18 cellular contexts compared by ENCODE assay signal in genomic region chr1:197448390-197448789, GRCh38.
DNase-seq lines count a peak whose midpoint lies in the region; ATAC-seq and TF ChIP-seq lines count a peak whose summit lies in the region.
"Had no signal": no experiment of that assay in that cellular context is flagged by ENCODE, and none has a peak within 500 bp of the region (broad histone marks: within the 10 kb centered on the region; RNA-seq: fewer than 3 reads in every experiment).

No MANE protein-coding gene starts in this region.

- no peaks in the 10 kb centered on the region for H3K27me3 Mint-ChIP-seq in osteocyte (ENCODE audit: unreplicated experiment)

- H3K4me2 ChIP-seq in Loucy (ENCODE audit: low read depth, low read length, poor library complexity, severe bottlenecking) (no peak overlapping the region), mesendoderm (ENCODE audit: low read length) (no peak overlapping the region)
- H3K4me2 ChIP-seq: A549, KMS-11 had no signal

- H3K4ac ChIP-seq in mesendoderm (ENCODE audit: low read depth, low read length), result no peak overlapping the region

- H3K27ac ChIP-seq in mesendoderm (ENCODE audit: low read depth, low read length), result no peak overlapping the region
- H3K27ac ChIP-seq: 22Rv1, A549, C4-2B, KMS-11 had no signal

- H3K9me3 ChIP-seq in Loucy (ENCODE audit: insufficient read depth, low read depth, low read length), result no peaks in the 10 kb centered on the region
- H3K9me3 ChIP-seq: A549, Caco-2 had no signal

- H2AFZ ChIP-seq in Loucy (ENCODE audit: low read length), result 0 out of 2 replicates have a peak overlapping the region, but pooled peaks have one; percentile 41

- no peak overlapping the region for H2BK5ac ChIP-seq in mesendoderm (ENCODE audit: low read length)

- no peaks in the 10 kb centered on the region for H3K79me1 ChIP-seq in mesendoderm (ENCODE audit: low read length)

- H3K4me3 ChIP-seq in Loucy (ENCODE audit: low read length, poor library complexity, severe bottlenecking) (no peak overlapping the region), mesendoderm (ENCODE audit: low read length) (no peak overlapping the region)
- H3K4me3 ChIP-seq: A549 had no signal

- H3K4me1 ChIP-seq in Loucy (ENCODE audit: insufficient read depth, low read length, poor library complexity, severe bottlenecking) (no peaks in the 10 kb centered on the region), mesendoderm (ENCODE audit: control insufficient read depth, low read depth, low read length) (no peaks in the 10 kb centered on the region)
- H3K4me1 ChIP-seq: A549, Caco-2 had no signal

- H3K23ac ChIP-seq in mesendoderm (ENCODE audit: low read length), result no peak overlapping the region

- no peak overlapping the region for H3K9ac ChIP-seq in Loucy (ENCODE audit: low read depth, low read length, poor library complexity, severe bottlenecking)
- no peak overlapping the region for H3K9ac ChIP-seq in mesendoderm (ENCODE audit: low read length)
- H3K9ac ChIP-seq: KMS-11 had no signal

- peaks cover 13% of the 10 kb centered on the region for H3K4me1 Mint-ChIP-seq in osteocyte (ENCODE audit: unreplicated experiment)

- no peak overlapping the region for H2BK120ac ChIP-seq in mesendoderm (ENCODE audit: low read depth, low read length)

- peak overlapping the region; percentile 39 for H3K18ac ChIP-seq in mesendoderm (ENCODE audit: low read length)

- no peaks in the 10 kb centered on the region for H3K36me3 Mint-ChIP-seq in osteocyte (ENCODE audit: unreplicated experiment)

- H3K56ac ChIP-seq in mesendoderm (ENCODE audit: low read length), result no peak overlapping the region

- no peak overlapping the region for H2AK5ac ChIP-seq in mesendoderm (ENCODE audit: low read length)

- H3K9me3 Mint-ChIP-seq in osteocyte (ENCODE audit: unreplicated experiment), result no peaks in the 10 kb centered on the region
- H3K9me3 Mint-ChIP-seq: CD4-positive, alpha-beta T cell; HFFc6 had no signal

- H3K36me3 ChIP-seq in Loucy (ENCODE audit: insufficient read depth, low read length) (no peaks in the 10 kb centered on the region), mesendoderm (ENCODE audit: control insufficient read depth, insufficient read depth, low read length) (no peaks in the 10 kb centered on the region)

- H4K5ac ChIP-seq in mesendoderm (ENCODE audit: low read length), result no peak overlapping the region

- no peaks in the 10 kb centered on the region for H3K27me3 ChIP-seq in Loucy (ENCODE audit: insufficient read depth, low read length, poor library complexity, severe bottlenecking)
- H3K27me3 ChIP-seq in mesendoderm (ENCODE audit: insufficient read depth, low read length, poor library complexity), result no peaks in the 10 kb centered on the region

- TF ChIP-seq CTCF in GM13976 (IDR thresholded peaks at IDR 0.05; ENCODE audit: borderline replicate concordance, control extremely low read depth, extremely low read depth, insufficient read depth, missing control alignments) (no peak), Loucy (conservative IDR thresholded peaks at IDR 0.05; ENCODE audit: low read length) (no peak), osteocyte (IDR thresholded peaks at IDR 0.05) (no peak)

- H4K8ac ChIP-seq in mesendoderm (ENCODE audit: low read depth, low read length), result no peak overlapping the region

- no peak overlapping the region for H3K4me3 Mint-ChIP-seq in osteocyte (ENCODE audit: unreplicated experiment)
- H3K4me3 Mint-ChIP-seq: CD4-positive, alpha-beta T cell; HFFc6 had no signal

- in situ Hi-C loops in GM13976 (cut with MboI; ENCODE audit: low sequenced_read_pairs, unreplicated experiment), result no loop called here

- no peak for ATAC-seq in GM18498 (IDR thresholded peaks at IDR 0.05; ENCODE audit: unreplicated experiment)
- ATAC-seq: A549, HepG2 had no signal

- peak overlapping the region; percentile 2 for H3K27ac Mint-ChIP-seq in osteocyte (ENCODE audit: unreplicated experiment)
- H3K27ac Mint-ChIP-seq: CD4-positive, alpha-beta T cell; HFFc6 had no signal

- H4K20me1 ChIP-seq in Loucy (ENCODE audit: insufficient read depth, low read length, poor library complexity, severe bottlenecking), result no peaks in the 10 kb centered on the region

- no peaks in the 10 kb centered on the region for H3K9me2 ChIP-seq in Loucy (replicated peaks; ENCODE audit: low read depth, low read length)

- no CpG with 5 or more reads among the region's 1 CpG for WGBS in mesendoderm (ENCODE audit: extremely low coverage, insufficient coverage, low lambda C conversion rate)

- H3F3A ChIP-seq in Loucy (ENCODE audit: low read depth), result no peaks in the 10 kb centered on the region

- no peak overlapping the region for H2BK15ac ChIP-seq in mesendoderm (replicated peaks; ENCODE audit: low read depth)

- DNase-seq in GM13976 (ENCODE audit: low spot score) (peak; percentile 4), mesendoderm (no peak), osteocyte (ENCODE audit: extremely low spot score, unreplicated experiment) (no peak), HK-2 (ENCODE audit: unreplicated experiment) (no peak), H4 (ENCODE audit: low spot score) (no peak)
- DNase-seq: AML-193; Caco-2; CD4-positive, alpha-beta T cell; GOT3; HCEC 1CT; HFFc6 had no signal

- H3K79me2 ChIP-seq in Loucy (ENCODE audit: insufficient read depth, low read length) (no peaks in the 10 kb centered on the region), mesendoderm (ENCODE audit: control insufficient read depth, insufficient read depth, low read length) (no peaks in the 10 kb centered on the region)
